Comparison of ENCODE assay signal across 16 cellular contexts in the genomic region with DNA sequence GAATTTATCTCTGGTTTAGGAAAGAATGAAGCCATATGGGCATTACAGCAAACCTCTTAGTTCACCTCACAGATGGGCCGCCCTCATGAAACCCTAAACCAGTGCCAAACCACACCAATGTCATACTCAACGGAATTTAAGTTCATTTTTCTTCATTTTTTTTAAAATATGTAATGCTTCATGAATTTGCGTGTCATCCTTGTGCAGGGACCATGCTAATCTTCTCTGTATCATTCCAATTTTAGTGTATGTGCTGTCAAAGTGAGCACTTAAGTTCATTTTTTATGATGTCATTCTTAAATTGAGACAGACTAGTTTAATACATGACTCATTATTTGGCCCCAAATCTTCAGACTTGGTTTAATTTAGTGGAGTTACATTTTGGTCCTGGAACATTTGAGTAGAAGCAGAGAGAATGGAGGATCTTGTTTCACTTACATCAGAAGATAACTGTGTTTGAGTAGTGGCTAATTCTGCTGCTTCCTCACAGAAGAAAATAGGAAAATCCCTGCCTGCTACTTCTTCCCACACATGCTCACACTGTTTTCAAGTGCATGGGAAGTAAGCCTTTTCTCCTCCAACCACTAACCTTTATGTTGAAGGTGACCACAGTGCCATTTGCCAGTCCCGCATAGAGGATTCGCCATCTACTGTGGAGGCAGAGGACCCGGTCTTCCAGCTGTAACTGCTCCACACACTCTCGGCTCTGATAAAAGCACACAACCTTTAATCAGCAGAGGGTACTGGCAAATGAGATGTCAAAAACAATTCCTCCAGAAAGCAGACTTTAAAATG.
DNase-seq lines count a peak whose midpoint lies in the region; ATAC-seq, FAIRE-seq and TF ChIP-seq lines count a peak whose summit lies in the region.
"Had no signal": no experiment of that assay in that cellular context is flagged by ENCODE, and none has a peak within 500 bp of the region (broad histone marks: within the 10 kb centered on the region; RNA-seq: fewer than 3 reads in every experiment).

No MANE protein-coding gene starts in this region.

- no peak overlapping the region for H3K27ac Mint-ChIP-seq in astrocyte (ENCODE audit: unreplicated experiment)
- H3K27ac Mint-ChIP-seq: activated T-helper 1 cell treated with anti-CD3 and anti-CD28 coated beads, Interleukin-12 subunit alpha, Interleukin-12 subunit beta, Interleukin-2, Interleukin-4 antibody, amounts not matched to agents 30 ng/mL and 10 ng/mL and 1 ng/mL, durations not matched to agents 14 hours and 24 hours and 36 hours; CD4-positive, alpha-beta T cell had no signal

- TF ChIP-seq CTCF in AG04450 (IDR thresholded peaks at IDR 0.05; ENCODE audit: low read depth, low read length) (no peak), HEK293 (tag by site-specific recombination; IDR thresholded peaks at IDR 0.05) (no peak), astrocyte (IDR thresholded peaks at IDR 0.05; ENCODE audit: insufficient read depth, low read depth, low read length) (no peak)

- H3K27ac ChIP-seq in AG04450 (ENCODE audit: low read depth, low read length) (peak overlapping the region; percentile 80), HEK293 (ENCODE audit: extremely low read depth, low read depth, low read length) (no peak overlapping the region), astrocyte (ENCODE audit: low read depth, low read length) (peak overlapping the region; percentile 85)
- H3K27ac ChIP-seq: Peyer's patch, WERI-Rb-1 had no signal

- H4K20me1 ChIP-seq in astrocyte (ENCODE audit: insufficient read depth, low read length), result no peaks in the 10 kb centered on the region

- H3K79me2 ChIP-seq in astrocyte (ENCODE audit: insufficient read depth, low read length), result no peaks in the 10 kb centered on the region

- FAIRE-seq in astrocyte (lab: Jason Lieb, UNC), result peak; percentile 43
- FAIRE-seq: small intestine had no signal

- H3K4me1 ChIP-seq in HEK293 (ENCODE audit: control insufficient read depth, insufficient read depth, low read length), result no peaks in the 10 kb centered on the region
- H3K4me1 ChIP-seq in astrocyte (ENCODE audit: insufficient read depth, low read length), result peaks cover 12% of the 10 kb centered on the region
- H3K4me1 ChIP-seq: Peyer's patch had no signal

- H3K4me1 Mint-ChIP-seq in astrocyte (ENCODE audit: low read depth, unreplicated experiment), result no peaks in the 10 kb centered on the region

- ATAC-seq in GM21515 (IDR thresholded peaks at IDR 0.05; ENCODE audit: unreplicated experiment) (no peak), GM18502 (IDR thresholded peaks at IDR 0.05; ENCODE audit: poor library complexity, unreplicated experiment) (no peak)
- ATAC-seq: mucosa of descending colon had no signal

- peak; percentile 67 for DNase-seq in AG04450 (ENCODE audit: low read depth, low spot score)
- DNase-seq in astrocyte (ENCODE audit: low read depth), result peak; percentile 98
- DNase-seq in iris pigment epithelial cell (ENCODE audit: low read depth), result peak; percentile 90
- no peak for DNase-seq in cerebellar cortex (ENCODE audit: low spot score)
- DNase-seq in posterior cingulate gyrus, result no peak
- DNase-seq: CD4-positive, alpha-beta T cell; mucosa of descending colon; NCI-H2029; Peyer's patch; small intestine; stimulated activated CD8-positive, alpha-beta memory T cell treated with anti-CD3 and anti-CD28 coated beads, Interleukin-4, amount 100 ng/mL, for 48 hours; WERI-Rb-1 had no signal

- H3K9me3 ChIP-seq in AG04450 (ENCODE audit: control insufficient read depth, insufficient read depth, low read length) (no peaks in the 10 kb centered on the region), HEK293 (ENCODE audit: control insufficient read depth, insufficient read depth, low read depth, low read length) (no peaks in the 10 kb centered on the region), astrocyte (ENCODE audit: insufficient read depth, low read depth, low read length) (no peaks in the 10 kb centered on the region)
- H3K9me3 ChIP-seq: mucosa of descending colon, Peyer's patch had no signal

- no peak overlapping the region for H2AFZ ChIP-seq in astrocyte (ENCODE audit: low read depth, low read length)

- peak overlapping the region; percentile 64 for H3K9ac ChIP-seq in astrocyte (ENCODE audit: low read length)

- peaks cover 25% of the 10 kb centered on the region for H3K36me3 Mint-ChIP-seq in astrocyte (ENCODE audit: low read depth, unreplicated experiment)

- CTCF ChIA-PET in AG04450 (lab: Charles Lee), result no interaction called here
- CTCF ChIA-PET in HEK293 (lab: Yijun Ruan, JAX), result no interaction called here

- H3K36me3 ChIP-seq in HEK293 (ENCODE audit: control insufficient read depth in 2 of 2, insufficient read depth in 1 of 2, low read length in 2 of 2), result peaks cover 25 to 65% of the 10 kb centered on the region in 2 experiments; a peak in 2 of 3 replicates
- H3K36me3 ChIP-seq in astrocyte (ENCODE audit: insufficient read depth, low read length), result peaks cover 43% of the 10 kb centered on the region

- no peak overlapping the region for H3K4me3 Mint-ChIP-seq in astrocyte (ENCODE audit: unreplicated experiment)
- H3K4me3 Mint-ChIP-seq: activated T-helper 1 cell treated with anti-CD3 and anti-CD28 coated beads, Interleukin-12 subunit alpha, Interleukin-12 subunit beta, Interleukin-2, Interleukin-4 antibody, amounts not matched to agents 30 ng/mL and 10 ng/mL and 1 ng/mL, durations not matched to agents 14 hours and 24 hours and 36 hours; CD4-positive, alpha-beta T cell had no signal

- H3K4me2 ChIP-seq in astrocyte (ENCODE audit: low read length), result peak overlapping the region; percentile 24

- H3K9me3 Mint-ChIP-seq in astrocyte (ENCODE audit: unreplicated experiment), result no peaks in the 10 kb centered on the region
- H3K9me3 Mint-ChIP-seq: activated T-helper 1 cell treated with anti-CD3 and anti-CD28 coated beads, Interleukin-12 subunit alpha, Interleukin-12 subunit beta, Interleukin-2, Interleukin-4 antibody, amounts not matched to agents 30 ng/mL and 10 ng/mL and 1 ng/mL, durations not matched to agents 14 hours and 24 hours and 36 hours; CD4-positive, alpha-beta T cell had no signal

- intact Hi-C loops in posterior cingulate gyrus (cut with DNase I), result no loop called here

- H3K27me3 ChIP-seq in AG04450 (ENCODE audit: control insufficient read depth, insufficient read depth, low read length) (no peaks in the 10 kb centered on the region), astrocyte (ENCODE audit: insufficient read depth, low read length) (no peaks in the 10 kb centered on the region)
- H3K27me3 ChIP-seq: Peyer's patch had no signal

- H3K4me3 ChIP-seq in AG04450 (ENCODE audit: low read depth, low read length) (no peak overlapping the region), HEK293 (ENCODE audit: low read depth, low read length) (no peak overlapping the region), astrocyte (ENCODE audit: insufficient read depth, low read depth, low read length) (no peak overlapping the region)
- H3K4me3 ChIP-seq: mucosa of descending colon, Peyer's patch had no signal

- H3K27me3 Mint-ChIP-seq in astrocyte (ENCODE audit: low read depth, unreplicated experiment), result no peaks in the 10 kb centered on the region
- H3K27me3 Mint-ChIP-seq: CD4-positive, alpha-beta T cell had no signal

- POLR2A ChIA-PET in AG04450 (lab: Yijun Ruan, JAX) (no interaction called here), HEK293 (lab: Yijun Ruan, JAX) (no interaction called here)

TF ChIP-seq in HEK293, 187 proteins besides CTCF, POLR2A, EP300 and RAD21:
- TF ChIP-seq ZNF433 (tag by site-specific recombination; IDR thresholded peaks at IDR 0.05; ENCODE audit: low read depth), result no peak
- peak; percentile 33; the same call in 1 of the 2 replicates for TF ChIP-seq ZNF629 (tag by site-specific recombination; IDR thresholded peaks at IDR 0.05)
- peak; percentile 83 for TF ChIP-seq ATF2 (tag by site-specific recombination; IDR thresholded peaks at IDR 0.05; ENCODE audit: low read depth)
- 0 out of 2 replicates have a peak, but pooled peaks have one; percentile 14 for TF ChIP-seq ZBTB21 (tag by site-specific recombination; IDR thresholded peaks at IDR 0.05)

Comparison
In these comparisons a context has a peak if more than half of its experiments do, and no peak if none do; other contexts are left out.
1. DNase-seq: peak in AG04450 (single experiment), astrocyte (single experiment) and iris pigment epithelial cell (single experiment); none in cerebellar cortex (single experiment) and posterior cingulate gyrus (0 of 10).